ENCODE assay signal across 1 cellular context in genomic region chr12:109881752-109882151, GRCh38.
TF ChIP-seq lines count a peak whose summit lies in the region.

No MANE protein-coding gene starts in this region.

TF ChIP-seq in WTC11, 78 proteins besides CTCF, POLR2A, EP300 and RAD21 (continued from another document):
- no peak for TF ChIP-seq FOXP4 (CRISPR knock-in tag; IDR thresholded peaks at IDR 0.05)
TF ChIP-seq in WTC11: peak in this region for 0.
